Comparison of ENCODE assay signal across 1 cellular context in the genomic region with DNA sequence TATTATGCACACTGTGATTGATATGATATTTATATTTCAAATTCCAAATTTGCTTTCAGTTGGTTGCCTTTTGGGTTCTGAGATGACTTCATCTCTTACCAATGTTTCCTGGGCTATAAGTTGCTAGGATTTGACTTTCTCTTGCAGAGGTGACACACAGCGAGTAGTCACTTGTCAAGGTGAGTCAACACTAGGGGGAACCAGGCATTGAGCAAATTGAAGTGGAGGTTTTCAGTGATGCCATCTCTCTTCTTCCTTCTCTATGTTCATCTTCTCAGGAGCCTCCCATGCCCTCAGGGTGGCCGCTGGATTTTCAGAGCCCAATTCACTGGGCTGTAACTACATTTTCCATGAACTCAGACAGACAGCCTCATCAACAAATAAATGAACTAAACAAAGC.
TF ChIP-seq lines count a peak whose summit lies in the region.

No MANE protein-coding gene starts in this region.

TF ChIP-seq in K562, 482 proteins besides CTCF, POLR2A, EP300 and RAD21 (continued from another document):
- TF ChIP-seq ATF3 (IDR thresholded peaks at IDR 0.05) (peak; percentile 53), ATF3 (CRISPR knock-in tag; conservative IDR thresholded peaks at IDR 0.05) (no peak)
TF ChIP-seq in K562: peak in this region for 2.
